2 cellular contexts compared by ENCODE assay signal in the genomic region with DNA sequence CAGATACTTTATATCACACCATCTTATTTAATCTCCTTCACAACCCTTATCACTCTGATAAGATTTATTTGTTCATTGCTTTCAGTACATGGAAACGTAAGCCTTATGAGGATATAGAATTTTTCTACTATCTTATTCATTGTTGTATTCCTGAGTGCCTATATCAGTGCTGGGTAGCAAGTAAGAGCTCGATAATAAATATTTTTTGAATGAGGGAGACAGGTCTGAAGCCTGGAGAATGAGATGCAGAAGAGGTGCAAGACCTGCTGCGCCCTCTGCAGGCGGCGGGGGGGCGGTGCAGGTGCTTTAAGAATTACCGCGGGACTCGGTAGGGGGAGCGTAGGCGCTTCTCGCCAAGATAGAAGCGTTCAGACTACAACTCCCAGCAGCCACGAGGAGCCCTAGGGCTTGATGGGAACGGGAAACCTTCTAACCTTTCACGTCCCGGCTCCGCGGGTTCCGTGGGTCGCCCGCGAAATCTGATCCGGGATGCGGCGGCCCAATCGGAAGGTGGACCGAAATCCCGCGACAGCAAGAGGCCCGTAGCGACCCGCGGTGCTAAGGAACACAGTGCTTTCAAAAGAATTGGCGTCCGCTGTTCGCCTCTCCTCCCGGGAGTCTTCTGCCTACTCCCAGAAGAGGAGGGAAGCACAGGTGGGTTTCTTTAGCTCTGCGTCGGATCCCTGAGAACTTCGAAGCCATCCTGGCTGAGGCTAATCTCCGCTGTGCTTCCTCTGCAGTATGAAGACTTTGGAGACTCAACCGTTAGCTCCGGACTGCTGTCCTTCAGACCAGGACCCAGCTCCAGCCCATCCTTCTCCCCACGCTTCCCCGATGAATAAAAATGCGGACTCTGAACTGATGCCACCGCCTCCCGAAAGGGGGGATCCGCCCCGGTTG.
A peak's percentile ranks its signal among the peaks of the same experiment; 100 is the strongest.
TF ChIP-seq lines count a peak whose summit lies in the region.

TSS of gene WRAP53 (plus strand) at position 570 of the 900 bp plus-strand sequence. CDS start at position 742, 172 bp downstream.

TF ChIP-seq in IMR-90, 13 proteins besides CTCF, POLR2A, EP300 and RAD21:
- 0 out of 2 replicates have a peak, but pooled peaks have one; percentile 51 for TF ChIP-seq MAZ (IDR thresholded peaks at IDR 0.05; ENCODE audit: borderline replicate concordance, low read depth, low read length)
- TF ChIP-seq RCOR1 (IDR thresholded peaks at IDR 0.05; ENCODE audit: insufficient replicate concordance, low read length) = peak; percentile 57
- peak; percentile 75 for TF ChIP-seq SMC3 (IDR thresholded peaks at IDR 0.05; ENCODE audit: low read depth, low read length)
- TF ChIP-seq FOS (IDR thresholded peaks at IDR 0.05; ENCODE audit: low read depth, low read length) = no peak
- no peak for TF ChIP-seq MAFK (IDR thresholded peaks at IDR 0.05; ENCODE audit: low read depth, low read length)
- no peak for TF ChIP-seq CHD1 (IDR thresholded peaks at IDR 0.05; ENCODE audit: low read depth, low read length)
- TF ChIP-seq BHLHE40 (IDR thresholded peaks at IDR 0.05; ENCODE audit: low read depth, low read length) = no peak
- TF ChIP-seq, protein P1, sequence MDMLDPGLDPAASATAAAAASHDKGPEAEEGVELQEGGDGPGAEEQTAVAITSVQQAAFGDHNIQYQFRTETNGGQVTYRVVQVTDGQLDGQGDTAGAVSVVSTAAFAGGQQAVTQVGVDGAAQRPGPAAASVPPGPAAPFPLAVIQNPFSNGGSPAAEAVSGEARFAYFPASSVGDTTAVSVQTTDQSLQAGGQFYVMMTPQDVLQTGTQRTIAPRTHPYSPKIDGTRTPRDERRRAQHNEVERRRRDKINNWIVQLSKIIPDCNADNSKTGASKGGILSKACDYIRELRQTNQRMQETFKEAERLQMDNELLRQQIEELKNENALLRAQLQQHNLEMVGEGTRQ (IDR thresholded peaks at IDR 0.05; ENCODE audit: low read depth, low read length) = peak; percentile 45; the same call in 1 of the 2 replicates

TF ChIP-seq in endothelial cell of umbilical vein, 7 proteins besides CTCF, POLR2A, EP300 and RAD21:
- peak; percentile 80 for TF ChIP-seq POLR2AphosphoS5 (IDR thresholded peaks at IDR 0.05; ENCODE audit: insufficient read depth, low read depth, low read length)
- TF ChIP-seq GATA2 (IDR thresholded peaks at IDR 0.05; ENCODE audit: insufficient read depth, insufficient read length, low read depth, low read length) = no peak
